ENCODE assay signal across 11 cellular contexts in genomic region chr16:81696136-81696958, GRCh38.
DNase-seq lines count a peak whose midpoint lies in the region; ATAC-seq and TF ChIP-seq lines count a peak whose summit lies in the region.
"Had no signal": no experiment of that assay in that cellular context is flagged by ENCODE, and none has a peak within 500 bp of the region (broad histone marks: within the 10 kb centered on the region; RNA-seq: fewer than 3 reads in every experiment).

No MANE protein-coding gene starts in this region.

- CTCF ChIA-PET in activated CD4-positive, alpha-beta memory T cell treated with anti-CD3 and anti-CD28 coated beads for 36 hours (lab: Charles Lee), result interaction anchor here (1.1 to 5.6 kb wide), 12 partner anchors 11 to 332 kb away, joined by 3 to 53 read pairs (median 8); no protein-coding TSS in a partner anchor
- CTCF ChIA-PET in activated CD4-positive, alpha-beta memory T cell treated with anti-CD3 and anti-CD28 coated beads, Interleukin-2, amount 10 ng/mL, durations not matched to agents 7 days and 5 days (lab: Charles Lee), result interaction anchor here (0.6 to 2.1 kb wide), 14 partner anchors 12 to 331 kb away, joined by 3 to 30 read pairs (median 4); no protein-coding TSS in a partner anchor

- H3K27ac ChIP-seq in muscle layer of duodenum (ENCODE audit: low read length) (peak overlapping the region; percentile 69), thyroid gland (peak overlapping the region in 2 of 3 donors; percentile 69 to 80), upper lobe of right lung (no peak overlapping the region), gastrocnemius medialis (no peak overlapping the region)

- no peak overlapping the region for H3K4me3 Mint-ChIP-seq in activated CD4-positive, alpha-beta memory T cell treated with anti-CD3 and anti-CD28 coated beads for 36 hours
- no peak overlapping the region for H3K4me3 Mint-ChIP-seq in activated CD4-positive, alpha-beta memory T cell treated with anti-CD3 and anti-CD28 coated beads, Interleukin-2, amount 10 ng/mL, durations not matched to agents 7 days and 5 days
- no peak overlapping the region for H3K4me3 Mint-ChIP-seq in central memory CD8-positive, alpha-beta T cell

- H3K9me3 ChIP-seq in muscle layer of duodenum (ENCODE audit: control insufficient read depth in 1 of 2, low read length in 2 of 2) (no peaks in the 10 kb centered on the region), thyroid gland (no peaks in the 10 kb centered on the region), upper lobe of right lung (no peaks in the 10 kb centered on the region), gastrocnemius medialis (no peaks in the 10 kb centered on the region)
- H3K9me3 ChIP-seq: adrenal gland had no signal

- H3K4me3 ChIP-seq in muscle layer of duodenum (ENCODE audit: low read depth in 1 of 2, low read length in 2 of 2), result no peak overlapping the region
- H3K4me3 ChIP-seq in thyroid gland (replicated peaks in 1 of 3), result no peak overlapping the region
- no peak overlapping the region for H3K4me3 ChIP-seq in upper lobe of right lung
- no peak overlapping the region for H3K4me3 ChIP-seq in gastrocnemius medialis
- H3K4me3 ChIP-seq: adrenal gland had no signal

- H3K36me3 Mint-ChIP-seq in activated CD4-positive, alpha-beta memory T cell treated with anti-CD3 and anti-CD28 coated beads for 36 hours, result peaks cover 14% of the 10 kb centered on the region
- peaks cover 24% of the 10 kb centered on the region for H3K36me3 Mint-ChIP-seq in activated CD4-positive, alpha-beta memory T cell treated with anti-CD3 and anti-CD28 coated beads, Interleukin-2, amount 10 ng/mL, durations not matched to agents 7 days and 5 days (ENCODE audit: low read depth)
- peaks cover 29% of the 10 kb centered on the region for H3K36me3 Mint-ChIP-seq in central memory CD8-positive, alpha-beta T cell (ENCODE audit: insufficient read depth)

- TF ChIP-seq CTCF in thyroid gland (IDR thresholded peaks at IDR 0.05), result no peak
- no peak for TF ChIP-seq CTCF in upper lobe of right lung (IDR thresholded peaks at IDR 0.05)
- no peak for TF ChIP-seq CTCF in gastrocnemius medialis (IDR thresholded peaks at IDR 0.05 in 4 of 5, conservative IDR thresholded peaks at IDR 0.05 in 1 of 5)

- no peak overlapping the region for H3K27ac Mint-ChIP-seq in activated CD4-positive, alpha-beta memory T cell treated with anti-CD3 and anti-CD28 coated beads for 36 hours
- no peak overlapping the region for H3K27ac Mint-ChIP-seq in activated CD4-positive, alpha-beta memory T cell treated with anti-CD3 and anti-CD28 coated beads, Interleukin-2, amount 10 ng/mL, durations not matched to agents 7 days and 5 days
- peak overlapping the region; percentile 87 for H3K27ac Mint-ChIP-seq in central memory CD8-positive, alpha-beta T cell (ENCODE audit: low read depth)

- H3K36me3 ChIP-seq in muscle layer of duodenum (ENCODE audit: control insufficient read depth in 1 of 2, insufficient read depth in 2 of 2, low read length in 2 of 2), result peaks cover 34 to 59% of the 10 kb centered on the region in 2 donors
- peaks cover 5 to 9% of the 10 kb centered on the region in 2 donors for H3K36me3 ChIP-seq in thyroid gland
- peaks cover 41% of the 10 kb centered on the region for H3K36me3 ChIP-seq in upper lobe of right lung
- H3K36me3 ChIP-seq in gastrocnemius medialis, result no peaks in the 10 kb centered on the region

- WGBS in thyroid gland, 2 donors, result 92 to 96% methylated on average over 15 to 23 of the region's 23 CpGs

- H3K27me3 ChIP-seq in muscle layer of duodenum (ENCODE audit: low read depth, low read length) (no peaks in the 10 kb centered on the region), thyroid gland (no peaks in the 10 kb centered on the region), upper lobe of right lung (no peaks in the 10 kb centered on the region), gastrocnemius medialis (no peaks in the 10 kb centered on the region)
- H3K27me3 ChIP-seq: adrenal gland had no signal

- TF ChIP-seq POLR2A in thyroid gland (IDR thresholded peaks at IDR 0.05) (no peak), gastrocnemius medialis (IDR thresholded peaks at IDR 0.05) (no peak)

- DNase-seq in activated CD4-positive, alpha-beta memory T cell treated with anti-CD3 and anti-CD28 coated beads for 36 hours, result peak; percentile 23
- DNase-seq in activated CD4-positive, alpha-beta memory T cell treated with anti-CD3 and anti-CD28 coated beads, Interleukin-2, amount 10 ng/mL, durations not matched to agents 7 days and 5 days, result no peak
- no peak for DNase-seq in central memory CD8-positive, alpha-beta T cell (ENCODE audit: low spot score in 2 of 2)
- DNase-seq in thyroid gland, result no peak
- DNase-seq in upper lobe of right lung, result no peak
- no peak for DNase-seq in iPS-NIHi11 (ENCODE audit: low spot score)
- no peak for DNase-seq in gastrocnemius medialis
- DNase-seq: KG1, NCI-H187 treated with DMSO at 0.1 percent for 48 hours had no signal

- H3K9me3 Mint-ChIP-seq in activated CD4-positive, alpha-beta memory T cell treated with anti-CD3 and anti-CD28 coated beads for 36 hours, result no peaks in the 10 kb centered on the region
- no peaks in the 10 kb centered on the region for H3K9me3 Mint-ChIP-seq in activated CD4-positive, alpha-beta memory T cell treated with anti-CD3 and anti-CD28 coated beads, Interleukin-2, amount 10 ng/mL, durations not matched to agents 7 days and 5 days
- H3K9me3 Mint-ChIP-seq in central memory CD8-positive, alpha-beta T cell, result no peaks in the 10 kb centered on the region

- no peaks in the 10 kb centered on the region for H3K4me1 Mint-ChIP-seq in activated CD4-positive, alpha-beta memory T cell treated with anti-CD3 and anti-CD28 coated beads for 36 hours (ENCODE audit: low read depth)
- H3K4me1 Mint-ChIP-seq in activated CD4-positive, alpha-beta memory T cell treated with anti-CD3 and anti-CD28 coated beads, Interleukin-2, amount 10 ng/mL, durations not matched to agents 7 days and 5 days, result no peaks in the 10 kb centered on the region
- peaks cover 14% of the 10 kb centered on the region for H3K4me1 Mint-ChIP-seq in central memory CD8-positive, alpha-beta T cell

- H3K4me1 ChIP-seq in muscle layer of duodenum (ENCODE audit: control insufficient read depth in 1 of 2, insufficient read depth in 2 of 2, low read length in 2 of 2) (peaks cover 21 to 41% of the 10 kb centered on the region in 2 donors), thyroid gland (peaks cover 16 to 27% of the 10 kb centered on the region in 2 donors), upper lobe of right lung (peaks cover 20% of the 10 kb centered on the region), gastrocnemius medialis (peaks cover 0 to 8% of the 10 kb centered on the region in 2 donors)

- POLR2A ChIA-PET in activated CD4-positive, alpha-beta memory T cell treated with anti-CD3 and anti-CD28 coated beads for 36 hours (lab: Charles Lee), result interaction anchor here (1.0 kb wide), 1 partner anchor 66 kb away, joined by 3 read pairs; no protein-coding TSS in a partner anchor
- POLR2A ChIA-PET in activated CD4-positive, alpha-beta memory T cell treated with anti-CD3 and anti-CD28 coated beads, Interleukin-2, amount 10 ng/mL, durations not matched to agents 7 days and 5 days (lab: Charles Lee), result interaction anchor here (1.3 kb wide), 1 partner anchor 22 kb away, joined by 3 read pairs; no protein-coding TSS in a partner anchor

- in situ Hi-C loops in gastrocnemius medialis (cut with MboI; ENCODE audit: low sequenced_read_pairs in 4 of 4), result no loop called here

- no peaks in the 10 kb centered on the region for H3K27me3 Mint-ChIP-seq in activated CD4-positive, alpha-beta memory T cell treated with anti-CD3 and anti-CD28 coated beads for 36 hours
- no peaks in the 10 kb centered on the region for H3K27me3 Mint-ChIP-seq in activated CD4-positive, alpha-beta memory T cell treated with anti-CD3 and anti-CD28 coated beads, Interleukin-2, amount 10 ng/mL, durations not matched to agents 7 days and 5 days
- H3K27me3 Mint-ChIP-seq in central memory CD8-positive, alpha-beta T cell, result no peaks in the 10 kb centered on the region

- intact Hi-C loops in activated CD4-positive, alpha-beta memory T cell treated with anti-CD3 and anti-CD28 coated beads for 36 hours (cut with micrococcal nuclease), result no loop called here
- intact Hi-C loops in thyroid gland (cut with DNase I) (no loop called here), upper lobe of right lung (cut with DNase I) (no loop called here), gastrocnemius medialis (cut with DNase I; ENCODE audit: low total_unique reads) (loop anchor here (10.0 kb wide), 2 partner anchors 72 to 292 kb away; no protein-coding TSS in a partner anchor)

- ATAC-seq in central memory CD8-positive, alpha-beta T cell (replicated peaks; ENCODE audit: extremely low read depth, poor library complexity, severe bottlenecking), result no peak
- ATAC-seq in upper lobe of right lung (no peak), gastrocnemius medialis (no peak)

Comparison
In these comparisons a context has a peak if more than half of its experiments do, and no peak if none do; other contexts are left out.
1. H3K27ac ChIP-seq: peak in muscle layer of duodenum (single experiment) and thyroid gland (2 of 3); none in upper lobe of right lung (single experiment) and gastrocnemius medialis (0 of 4).